ENCODE assay signal across 3 cellular contexts in genomic region chr16:1094601-1095449, GRCh38.
A peak's percentile ranks its signal among the peaks of the same experiment; 100 is the strongest.
TF ChIP-seq lines count a peak whose summit lies in the region.

No MANE protein-coding gene starts in this region.

TF ChIP-seq in SK-N-SH treated with all-trans-retinoic acid at 6 μM for 48 hours, 23 proteins besides CTCF, POLR2A, EP300 and RAD21 (continued from another document):
- TF ChIP-seq CSRNP3 (CRISPR knock-in tag; IDR thresholded peaks at IDR 0.05) (no peak), TSHZ2 (CRISPR knock-in tag; IDR thresholded peaks at IDR 0.05) (no peak)

TF ChIP-seq in SK-N-SH, 30 proteins besides CTCF, POLR2A, EP300 and RAD21 (continued from another document):
- TF ChIP-seq ZBTB33 (IDR thresholded peaks at IDR 0.05; ENCODE audit: borderline replicate concordance, low read depth) (no peak), JUND (IDR thresholded peaks at IDR 0.05) (no peak), FOXJ3 (CRISPR knock-in tag; IDR thresholded peaks at IDR 0.05) (no peak)

TF ChIP-seq in HEK293, 187 proteins besides CTCF, POLR2A, EP300 and RAD21:
- TF ChIP-seq ZBTB10 (tag by site-specific recombination; IDR thresholded peaks at IDR 0.05) (0 out of 2 replicates have a peak, but pooled peaks have one; percentile 1), ZSCAN16 (tag by site-specific recombination; IDR thresholded peaks at IDR 0.05) (no peak), ELK4 (IDR thresholded peaks at IDR 0.05; ENCODE audit: borderline replicate concordance, low read depth, low read length) (no peak), ZNF544 (tag by site-specific recombination; IDR thresholded peaks at IDR 0.05) (no peak), HIC1 (tag by site-specific recombination; IDR thresholded peaks at IDR 0.05) (peak; percentile 22; the same call in 1 of the 2 replicates), GLIS1 (tag by site-specific recombination; IDR thresholded peaks at IDR 0.05) (peak; percentile 57; the same call in 1 of the 2 replicates), SP3 (tag by site-specific recombination; IDR thresholded peaks at IDR 0.05) (peak; percentile 20; the same call in 1 of the 2 replicates), SP2 (tag by site-specific recombination; IDR thresholded peaks at IDR 0.05) (peak; percentile 18), ZNF501 (tag by site-specific recombination; IDR thresholded peaks at IDR 0.05) (no peak), ZNF394 (tag by site-specific recombination; IDR thresholded peaks at IDR 0.05; ENCODE audit: borderline replicate concordance) (0 out of 2 replicates have a peak, but pooled peaks have one; percentile 46), ZNF704 (tag by site-specific recombination; IDR thresholded peaks at IDR 0.05) (no peak), SCRT2 (tag by site-specific recombination; IDR thresholded peaks at IDR 0.05) (peak; percentile 64), GLIS2 (tag by site-specific recombination; IDR thresholded peaks at IDR 0.05) (0 out of 2 replicates have a peak, but pooled peaks have one; percentile 37), ZSCAN5A (tag by site-specific recombination; IDR thresholded peaks at IDR 0.05) (no peak), ZBTB17 (tag by site-specific recombination; IDR thresholded peaks at IDR 0.05) (no peak), ZIC2 (tag by site-specific recombination; IDR thresholded peaks at IDR 0.05) (0 out of 2 replicates have a peak, but pooled peaks have one; percentile 47), YY1 (tag by site-specific recombination; IDR thresholded peaks at IDR 0.05) (no peak), ZBTB7A (tag by site-specific recombination; IDR thresholded peaks at IDR 0.05; ENCODE audit: low read depth) (no peak), SCRT1 (tag by site-specific recombination; IDR thresholded peaks at IDR 0.05; ENCODE audit: borderline replicate concordance) (0 out of 2 replicates have a peak, but pooled peaks have one; percentile 42), ZNF239 (tag by site-specific recombination; IDR thresholded peaks at IDR 0.05) (no peak), KLF1 (tag by site-specific recombination; IDR thresholded peaks at IDR 0.05) (peak; percentile 93), GFI1B (tag by site-specific recombination; IDR thresholded peaks at IDR 0.05) (no peak)
